In the genomic region with DNA sequence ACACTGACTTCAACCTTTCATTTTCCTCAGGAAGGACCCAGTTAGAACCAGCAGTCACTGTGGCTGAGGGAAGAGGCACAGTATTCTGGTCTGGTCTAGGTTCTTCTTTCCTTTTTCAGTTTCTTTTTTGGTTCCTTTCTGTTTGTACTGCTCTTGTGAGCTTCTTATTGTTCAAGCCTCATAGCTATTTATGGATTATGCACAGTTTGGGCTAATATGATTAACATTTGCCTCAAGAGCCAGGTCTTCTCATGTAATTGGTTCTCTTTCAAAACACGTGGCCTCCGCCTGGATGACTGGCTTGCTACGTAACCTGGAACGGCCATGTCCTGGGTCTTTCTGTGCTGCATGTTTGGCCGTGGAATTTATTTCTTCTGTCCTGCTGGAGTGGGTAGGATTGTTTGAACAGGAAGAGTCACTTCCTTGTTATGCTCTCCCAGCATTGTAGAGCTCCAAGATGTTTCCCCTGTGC, we compare ENCODE assay signal across 2 cellular contexts.
TF ChIP-seq lines count a peak whose summit lies in the region.

No MANE protein-coding gene starts in this region.

TF ChIP-seq in IMR-90, 13 proteins besides CTCF, POLR2A, EP300 and RAD21:
- TF ChIP-seq RFX5 (IDR thresholded peaks at IDR 0.05; ENCODE audit: low read depth, low read length), result no peak
- TF ChIP-seq, protein P1, sequence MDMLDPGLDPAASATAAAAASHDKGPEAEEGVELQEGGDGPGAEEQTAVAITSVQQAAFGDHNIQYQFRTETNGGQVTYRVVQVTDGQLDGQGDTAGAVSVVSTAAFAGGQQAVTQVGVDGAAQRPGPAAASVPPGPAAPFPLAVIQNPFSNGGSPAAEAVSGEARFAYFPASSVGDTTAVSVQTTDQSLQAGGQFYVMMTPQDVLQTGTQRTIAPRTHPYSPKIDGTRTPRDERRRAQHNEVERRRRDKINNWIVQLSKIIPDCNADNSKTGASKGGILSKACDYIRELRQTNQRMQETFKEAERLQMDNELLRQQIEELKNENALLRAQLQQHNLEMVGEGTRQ (IDR thresholded peaks at IDR 0.05; ENCODE audit: low read depth, low read length), result peak; percentile 31; the same call in 1 of the 2 replicates

TF ChIP-seq in endothelial cell of umbilical vein, 7 proteins besides CTCF, POLR2A, EP300 and RAD21:
- TF ChIP-seq POLR2AphosphoS5 (IDR thresholded peaks at IDR 0.05; ENCODE audit: insufficient read depth, low read depth, low read length) (peak; percentile 90), JUN (IDR thresholded peaks at IDR 0.05; ENCODE audit: borderline replicate concordance, insufficient read depth, insufficient read length, low read depth) (no peak), MYC (IDR thresholded peaks at IDR 0.05; ENCODE audit: low read depth, low read length) (peak; percentile 65), GATA2 (IDR thresholded peaks at IDR 0.05; ENCODE audit: insufficient read depth, insufficient read length, low read depth, low read length) (peak; percentile 34), FOS (IDR thresholded peaks at IDR 0.05; ENCODE audit: borderline replicate concordance, insufficient read depth, low read length) (peak; percentile 70), MAX (IDR thresholded peaks at IDR 0.05; ENCODE audit: insufficient read depth, insufficient read length) (peak; percentile 95)
TF ChIP-seq in endothelial cell of umbilical vein: peak in this region for 5.
